Comparison of ENCODE assay signal across 8 cellular contexts in the genomic region with DNA sequence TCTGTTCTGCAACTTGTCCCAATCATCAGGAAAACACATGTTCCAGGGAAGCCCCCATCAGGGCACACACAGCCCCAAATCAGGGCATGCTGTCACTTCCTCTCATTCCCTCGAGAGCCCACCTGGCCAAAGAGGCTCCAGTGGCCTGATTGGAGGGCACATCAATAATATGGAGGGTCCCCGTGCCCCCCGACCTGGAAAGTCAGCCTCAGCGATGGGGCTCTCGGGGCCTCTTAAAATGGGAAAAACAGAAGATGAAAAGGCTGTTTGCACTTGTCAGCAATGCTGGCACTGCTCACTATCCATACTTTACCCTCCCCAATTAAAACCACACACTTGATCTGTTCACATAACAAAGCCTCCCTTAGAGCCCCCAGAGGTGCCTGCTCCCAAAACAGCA.
"Had no signal": no experiment of that assay in that cellular context is flagged by ENCODE, and none has a peak within 500 bp of the region (broad histone marks: within the 10 kb centered on the region; RNA-seq: fewer than 3 reads in every experiment).

No MANE protein-coding gene starts in this region.

- H3K4me3 ChIP-seq: GM23248, GM23338, HAP-1 had no signal

- H3K36me3 ChIP-seq: HAP-1 had no signal

- H3K9me3 ChIP-seq: HAP-1 had no signal

- H3K4me1 ChIP-seq: HAP-1 had no signal

- H3K27ac Mint-ChIP-seq: GM23338, HFFc6 had no signal

- DNase-seq: GM23248, GOT3, H7, H9, HCEC 1CT, HFFc6 had no signal

- H3K9ac ChIP-seq: GM23248 had no signal

- H3K9me3 Mint-ChIP-seq: GM23338, H9, HFFc6 had no signal

- H3K27ac ChIP-seq: GM23248 had no signal

- H3K4me3 Mint-ChIP-seq: GM23338, H9, HFFc6 had no signal
